Comparison of ENCODE assay signal across 1 cellular context in genomic region chr7:120053390-120053961, GRCh38.
TF ChIP-seq lines count a peak whose summit lies in the region.

No MANE protein-coding gene starts in this region.

TF ChIP-seq in K562, 482 proteins besides CTCF, POLR2A, EP300 and RAD21 (continued from another document):
- TF ChIP-seq RCOR1 (IDR thresholded peaks at IDR 0.05; ENCODE audit: borderline replicate concordance in 1 of 2, low read depth in 2 of 2, low read length in 2 of 2): 0 out of 4 replicates have a peak, but pooled peaks of 1 of the 2 experiments have one; percentile 37
- no peak for TF ChIP-seq ZKSCAN3 (CRISPR knock-in tag; IDR thresholded peaks at IDR 0.05)
- no peak for TF ChIP-seq PTTG1 (tag; IDR thresholded peaks at IDR 0.05; ENCODE audit: low read depth)
- TF ChIP-seq CBFA2T3 (IDR thresholded peaks at IDR 0.05): peak; percentile 30; the same call in 1 of the 2 replicates
- peak; percentile 66 for TF ChIP-seq MEIS2 (IDR thresholded peaks at IDR 0.05; ENCODE audit: partially characterized antibody)
- peak; percentile 23 for TF ChIP-seq PRDM10 (IDR thresholded peaks at IDR 0.05; ENCODE audit: partially characterized antibody)
- peak; percentile 60 for TF ChIP-seq TEAD4 (IDR thresholded peaks at IDR 0.05; ENCODE audit: low read length)
- TF ChIP-seq TEAD4 (CRISPR knock-in tag; IDR thresholded peaks at IDR 0.05; ENCODE audit: borderline replicate concordance): no peak
- 0 out of 2 replicates have a peak, but pooled peaks have one; percentile 37 for TF ChIP-seq ETV1 (tag; conservative IDR thresholded peaks at IDR 0.05; ENCODE audit: low read depth)
- TF ChIP-seq CEBPB (tag; IDR thresholded peaks at IDR 0.05): peak; percentile 72
- TF ChIP-seq BDP1 (IDR thresholded peaks at IDR 0.05; ENCODE audit: insufficient read depth, insufficient read length): no peak
- peak in 1 of 2 experiments; percentile 3; a peak in 1 of 3 replicates for TF ChIP-seq CBX3 (IDR thresholded peaks at IDR 0.05; ENCODE audit: borderline replicate concordance in 1 of 2, low read length in 2 of 2)
- TF ChIP-seq STAT5A (IDR thresholded peaks at IDR 0.05; ENCODE audit: borderline replicate concordance, low read length): peak; percentile 18; the same call in 1 of the 2 replicates
- peak; percentile 73; the same call in 1 of the 2 replicates for TF ChIP-seq TCF7 (IDR thresholded peaks at IDR 0.05; ENCODE audit: borderline replicate concordance)
- TF ChIP-seq SMARCC2 (IDR thresholded peaks at IDR 0.05; ENCODE audit: low read depth): no peak
- TF ChIP-seq ZNF239 (CRISPR knock-in tag; IDR thresholded peaks at IDR 0.05): no peak
- TF ChIP-seq KDM1A (IDR thresholded peaks at IDR 0.05): peak; percentile 79 to 88
- no peak for TF ChIP-seq HES1 (IDR thresholded peaks at IDR 0.05; ENCODE audit: low read depth)
- TF ChIP-seq HMBOX1 (IDR thresholded peaks at IDR 0.05): peak; percentile 73; the same call in 1 of the 2 replicates
- no peak for TF ChIP-seq DACH1 (IDR thresholded peaks at IDR 0.05; ENCODE audit: partially characterized antibody)
TF ChIP-seq in K562: peak in this region for 14.
